Comparison of ENCODE assay signal across 1 cellular context in the genomic region with DNA sequence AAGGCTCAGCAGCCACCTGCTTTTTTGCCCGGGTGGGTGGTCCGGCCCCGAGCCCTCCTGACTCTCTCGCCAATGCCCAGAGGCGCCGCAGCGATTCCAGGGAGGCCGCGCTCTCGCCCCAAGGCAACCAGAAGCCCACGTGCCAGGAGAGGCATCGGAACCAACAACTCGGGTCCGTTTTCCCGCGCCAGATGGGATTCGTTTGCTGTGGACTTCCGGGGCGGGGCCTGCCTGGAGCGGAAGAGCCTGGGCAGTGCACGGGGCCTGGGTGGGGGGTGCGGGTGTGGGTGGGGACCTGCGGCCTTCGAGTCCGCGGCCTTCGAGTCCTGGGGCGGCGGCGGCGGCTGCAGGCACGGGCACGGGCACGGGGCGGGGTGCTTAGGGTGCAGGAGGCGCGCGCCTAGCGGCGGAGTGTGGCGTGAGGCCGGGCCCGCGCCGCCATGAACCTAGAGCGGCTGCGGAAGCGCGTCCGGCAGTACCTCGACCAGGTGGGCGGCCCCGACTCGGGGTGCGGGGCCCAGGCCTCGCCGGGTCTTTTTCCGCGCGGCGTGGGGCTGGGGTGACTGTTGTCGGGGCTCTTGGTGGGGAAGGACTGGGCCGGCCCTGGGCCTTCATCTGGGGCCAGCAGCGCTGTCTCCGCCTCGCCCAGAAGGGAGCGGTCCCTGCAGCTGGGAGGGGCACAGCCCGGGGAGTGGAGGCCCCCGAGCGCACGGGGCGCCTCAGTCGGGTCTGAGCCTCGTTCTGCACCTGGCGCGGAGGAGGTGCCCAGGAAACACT.
TF ChIP-seq lines count a peak whose summit lies in the region.

A gene with protein sequence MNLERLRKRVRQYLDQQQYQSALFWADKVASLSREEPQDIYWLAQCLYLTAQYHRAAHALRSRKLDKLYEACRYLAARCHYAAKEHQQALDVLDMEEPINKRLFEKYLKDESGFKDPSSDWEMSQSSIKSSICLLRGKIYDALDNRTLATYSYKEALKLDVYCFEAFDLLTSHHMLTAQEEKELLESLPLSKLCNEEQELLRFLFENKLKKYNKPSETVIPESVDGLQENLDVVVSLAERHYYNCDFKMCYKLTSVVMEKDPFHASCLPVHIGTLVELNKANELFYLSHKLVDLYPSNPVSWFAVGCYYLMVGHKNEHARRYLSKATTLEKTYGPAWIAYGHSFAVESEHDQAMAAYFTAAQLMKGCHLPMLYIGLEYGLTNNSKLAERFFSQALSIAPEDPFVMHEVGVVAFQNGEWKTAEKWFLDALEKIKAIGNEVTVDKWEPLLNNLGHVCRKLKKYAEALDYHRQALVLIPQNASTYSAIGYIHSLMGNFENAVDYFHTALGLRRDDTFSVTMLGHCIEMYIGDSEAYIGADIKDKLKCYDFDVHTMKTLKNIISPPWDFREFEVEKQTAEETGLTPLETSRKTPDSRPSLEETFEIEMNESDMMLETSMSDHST (plus strand): TSS at position 253 of the 777 bp plus-strand sequence. CDS start 188 bp downstream, at position 441.

TF ChIP-seq in HepG2, 621 proteins besides CTCF, POLR2A, EP300 and RAD21 (continued from another document and continues in another):
- TF ChIP-seq, protein P1, sequence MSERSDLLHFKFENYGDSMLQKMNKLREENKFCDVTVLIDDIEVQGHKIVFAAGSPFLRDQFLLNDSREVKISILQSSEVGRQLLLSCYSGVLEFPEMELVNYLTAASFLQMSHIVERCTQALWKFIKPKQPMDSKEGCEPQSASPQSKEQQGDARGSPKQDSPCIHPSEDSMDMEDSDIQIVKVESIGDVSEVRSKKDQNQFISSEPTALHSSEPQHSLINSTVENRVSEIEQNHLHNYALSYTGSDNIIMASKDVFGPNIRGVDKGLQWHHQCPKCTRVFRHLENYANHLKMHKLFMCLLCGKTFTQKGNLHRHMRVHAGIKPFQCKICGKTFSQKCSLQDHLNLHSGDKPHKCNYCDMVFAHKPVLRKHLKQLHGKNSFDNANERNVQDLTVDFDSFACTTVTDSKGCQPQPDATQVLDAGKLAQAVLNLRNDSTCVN (CRISPR knock-in tag; IDR thresholded peaks at IDR 0.05; ENCODE audit: borderline replicate concordance), result peak; percentile 82; the same call in 1 of the 2 replicates
- TF ChIP-seq ZNF563 (CRISPR knock-in tag; IDR thresholded peaks at IDR 0.05), result peak; percentile 97
- peak; percentile 84 for TF ChIP-seq RFXAP (CRISPR knock-in tag; IDR thresholded peaks at IDR 0.05; ENCODE audit: borderline replicate concordance)
- no peak for TF ChIP-seq SMC3 (IDR thresholded peaks at IDR 0.05; ENCODE audit: low read length)
- TF ChIP-seq ZNF430 (CRISPR knock-in tag; IDR thresholded peaks at IDR 0.05), result peak; percentile 82; the same call in 1 of the 2 replicates
- peak; percentile 23 for TF ChIP-seq XRCC5 (optimal IDR thresholded peaks at IDR 0.05; ENCODE audit: low read length)
- peak; percentile 81 for TF ChIP-seq KDM4B (CRISPR knock-in tag; IDR thresholded peaks at IDR 0.05)
- no peak for TF ChIP-seq PRPF4 (IDR thresholded peaks at IDR 0.05; ENCODE audit: low read depth, low read length, poor library complexity, severe bottlenecking)
- TF ChIP-seq, protein P2, sequence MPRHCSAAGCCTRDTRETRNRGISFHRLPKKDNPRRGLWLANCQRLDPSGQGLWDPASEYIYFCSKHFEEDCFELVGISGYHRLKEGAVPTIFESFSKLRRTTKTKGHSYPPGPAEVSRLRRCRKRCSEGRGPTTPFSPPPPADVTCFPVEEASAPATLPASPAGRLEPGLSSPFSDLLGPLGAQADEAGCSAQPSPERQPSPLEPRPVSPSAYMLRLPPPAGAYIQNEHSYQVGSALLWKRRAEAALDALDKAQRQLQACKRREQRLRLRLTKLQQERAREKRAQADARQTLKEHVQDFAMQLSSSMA (CRISPR knock-in tag; IDR thresholded peaks at IDR 0.05), result 0 out of 2 replicates have a peak, but pooled peaks have one; percentile 59
- peak; percentile 97 for TF ChIP-seq BORCS8-MEF2B (CRISPR knock-in tag; IDR thresholded peaks at IDR 0.05)
- TF ChIP-seq ZNF546 (CRISPR knock-in tag; conservative IDR thresholded peaks at IDR 0.05), result peak; percentile 97
- TF ChIP-seq PCBP1 (IDR thresholded peaks at IDR 0.05; ENCODE audit: borderline replicate concordance, low read depth, low read length), result no peak
- peak; percentile 65; the same call in 1 of the 2 replicates for TF ChIP-seq ZNF891 (CRISPR knock-in tag; IDR thresholded peaks at IDR 0.05)
- TF ChIP-seq SIX1 (CRISPR knock-in tag; IDR thresholded peaks at IDR 0.05; ENCODE audit: borderline replicate concordance), result no peak
- peak; percentile 93 for TF ChIP-seq ERF (CRISPR knock-in tag; IDR thresholded peaks at IDR 0.05)
- no peak for TF ChIP-seq ZSCAN20 (CRISPR knock-in tag; IDR thresholded peaks at IDR 0.05; ENCODE audit: borderline replicate concordance)
- TF ChIP-seq ASH2L (IDR thresholded peaks at IDR 0.05; ENCODE audit: insufficient read length, low read depth, low read length), result peak; percentile 73
- peak; percentile 73 for TF ChIP-seq ZNF792 (CRISPR knock-in tag; IDR thresholded peaks at IDR 0.05)
- TF ChIP-seq, protein P3, sequence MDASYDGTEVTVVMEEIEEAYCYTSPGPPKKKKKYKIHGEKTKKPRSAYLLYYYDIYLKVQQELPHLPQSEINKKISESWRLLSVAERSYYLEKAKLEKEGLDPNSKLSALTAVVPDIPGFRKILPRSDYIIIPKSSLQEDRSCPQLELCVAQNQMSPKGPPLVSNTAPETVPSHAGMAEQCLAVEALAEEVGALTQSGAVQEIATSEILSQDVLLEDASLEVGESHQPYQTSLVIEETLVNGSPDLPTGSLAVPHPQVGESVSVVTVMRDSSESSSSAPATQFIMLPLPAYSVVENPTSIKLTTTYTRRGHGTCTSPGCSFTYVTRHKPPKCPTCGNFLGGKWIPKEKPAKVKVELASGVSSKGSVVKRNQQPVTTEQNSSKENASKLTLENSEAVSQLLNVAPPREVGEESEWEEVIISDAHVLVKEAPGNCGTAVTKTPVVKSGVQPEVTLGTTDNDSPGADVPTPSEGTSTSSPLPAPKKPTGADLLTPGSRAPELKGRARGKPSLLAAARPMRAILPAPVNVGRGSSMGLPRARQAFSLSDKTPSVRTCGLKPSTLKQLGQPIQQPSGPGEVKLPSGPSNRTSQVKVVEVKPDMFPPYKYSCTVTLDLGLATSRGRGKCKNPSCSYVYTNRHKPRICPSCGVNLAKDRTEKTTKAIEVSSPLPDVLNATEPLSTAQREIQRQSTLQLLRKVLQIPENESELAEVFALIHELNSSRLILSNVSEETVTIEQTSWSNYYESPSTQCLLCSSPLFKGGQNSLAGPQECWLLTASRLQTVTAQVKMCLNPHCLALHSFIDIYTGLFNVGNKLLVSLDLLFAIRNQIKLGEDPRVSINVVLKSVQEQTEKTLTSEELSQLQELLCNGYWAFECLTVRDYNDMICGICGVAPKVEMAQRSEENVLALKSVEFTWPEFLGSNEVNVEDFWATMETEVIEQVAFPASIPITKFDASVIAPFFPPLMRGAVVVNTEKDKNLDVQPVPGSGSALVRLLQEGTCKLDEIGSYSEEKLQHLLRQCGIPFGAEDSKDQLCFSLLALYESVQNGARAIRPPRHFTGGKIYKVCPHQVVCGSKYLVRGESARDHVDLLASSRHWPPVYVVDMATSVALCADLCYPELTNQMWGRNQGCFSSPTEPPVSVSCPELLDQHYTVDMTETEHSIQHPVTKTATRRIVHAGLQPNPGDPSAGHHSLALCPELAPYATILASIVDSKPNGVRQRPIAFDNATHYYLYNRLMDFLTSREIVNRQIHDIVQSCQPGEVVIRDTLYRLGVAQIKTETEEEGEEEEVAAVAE (CRISPR knock-in tag; IDR thresholded peaks at IDR 0.05; ENCODE audit: borderline replicate concordance), result no peak
- no peak for TF ChIP-seq SRSF9 (IDR thresholded peaks at IDR 0.05; ENCODE audit: borderline replicate concordance, insufficient read depth, low read depth, low read length, poor library complexity, severe bottlenecking)
- TF ChIP-seq, protein P4, sequence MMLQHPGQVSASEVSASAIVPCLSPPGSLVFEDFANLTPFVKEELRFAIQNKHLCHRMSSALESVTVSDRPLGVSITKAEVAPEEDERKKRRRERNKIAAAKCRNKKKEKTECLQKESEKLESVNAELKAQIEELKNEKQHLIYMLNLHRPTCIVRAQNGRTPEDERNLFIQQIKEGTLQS (CRISPR knock-in tag; IDR thresholded peaks at IDR 0.05), result peak; percentile 46
- TF ChIP-seq MYNN (CRISPR knock-in tag; IDR thresholded peaks at IDR 0.05; ENCODE audit: low read depth), result no peak
- TF ChIP-seq, protein P5, sequence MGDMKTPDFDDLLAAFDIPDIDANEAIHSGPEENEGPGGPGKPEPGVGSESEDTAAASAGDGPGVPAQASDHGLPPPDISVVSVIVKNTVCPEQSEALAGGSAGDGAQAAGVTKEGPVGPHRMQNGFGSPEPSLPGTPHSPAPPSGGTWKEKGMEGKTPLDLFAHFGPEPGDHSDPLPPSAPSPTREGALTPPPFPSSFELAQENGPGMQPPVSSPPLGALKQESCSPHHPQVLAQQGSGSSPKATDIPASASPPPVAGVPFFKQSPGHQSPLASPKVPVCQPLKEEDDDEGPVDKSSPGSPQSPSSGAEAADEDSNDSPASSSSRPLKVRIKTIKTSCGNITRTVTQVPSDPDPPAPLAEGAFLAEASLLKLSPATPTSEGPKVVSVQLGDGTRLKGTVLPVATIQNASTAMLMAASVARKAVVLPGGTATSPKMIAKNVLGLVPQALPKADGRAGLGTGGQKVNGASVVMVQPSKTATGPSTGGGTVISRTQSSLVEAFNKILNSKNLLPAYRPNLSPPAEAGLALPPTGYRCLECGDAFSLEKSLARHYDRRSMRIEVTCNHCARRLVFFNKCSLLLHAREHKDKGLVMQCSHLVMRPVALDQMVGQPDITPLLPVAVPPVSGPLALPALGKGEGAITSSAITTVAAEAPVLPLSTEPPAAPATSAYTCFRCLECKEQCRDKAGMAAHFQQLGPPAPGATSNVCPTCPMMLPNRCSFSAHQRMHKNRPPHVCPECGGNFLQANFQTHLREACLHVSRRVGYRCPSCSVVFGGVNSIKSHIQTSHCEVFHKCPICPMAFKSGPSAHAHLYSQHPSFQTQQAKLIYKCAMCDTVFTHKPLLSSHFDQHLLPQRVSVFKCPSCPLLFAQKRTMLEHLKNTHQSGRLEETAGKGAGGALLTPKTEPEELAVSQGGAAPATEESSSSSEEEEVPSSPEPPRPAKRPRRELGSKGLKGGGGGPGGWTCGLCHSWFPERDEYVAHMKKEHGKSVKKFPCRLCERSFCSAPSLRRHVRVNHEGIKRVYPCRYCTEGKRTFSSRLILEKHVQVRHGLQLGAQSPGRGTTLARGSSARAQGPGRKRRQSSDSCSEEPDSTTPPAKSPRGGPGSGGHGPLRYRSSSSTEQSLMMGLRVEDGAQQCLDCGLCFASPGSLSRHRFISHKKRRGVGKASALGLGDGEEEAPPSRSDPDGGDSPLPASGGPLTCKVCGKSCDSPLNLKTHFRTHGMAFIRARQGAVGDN (CRISPR knock-in tag; IDR thresholded peaks at IDR 0.05), result peak; percentile 97
- TF ChIP-seq, protein P6, sequence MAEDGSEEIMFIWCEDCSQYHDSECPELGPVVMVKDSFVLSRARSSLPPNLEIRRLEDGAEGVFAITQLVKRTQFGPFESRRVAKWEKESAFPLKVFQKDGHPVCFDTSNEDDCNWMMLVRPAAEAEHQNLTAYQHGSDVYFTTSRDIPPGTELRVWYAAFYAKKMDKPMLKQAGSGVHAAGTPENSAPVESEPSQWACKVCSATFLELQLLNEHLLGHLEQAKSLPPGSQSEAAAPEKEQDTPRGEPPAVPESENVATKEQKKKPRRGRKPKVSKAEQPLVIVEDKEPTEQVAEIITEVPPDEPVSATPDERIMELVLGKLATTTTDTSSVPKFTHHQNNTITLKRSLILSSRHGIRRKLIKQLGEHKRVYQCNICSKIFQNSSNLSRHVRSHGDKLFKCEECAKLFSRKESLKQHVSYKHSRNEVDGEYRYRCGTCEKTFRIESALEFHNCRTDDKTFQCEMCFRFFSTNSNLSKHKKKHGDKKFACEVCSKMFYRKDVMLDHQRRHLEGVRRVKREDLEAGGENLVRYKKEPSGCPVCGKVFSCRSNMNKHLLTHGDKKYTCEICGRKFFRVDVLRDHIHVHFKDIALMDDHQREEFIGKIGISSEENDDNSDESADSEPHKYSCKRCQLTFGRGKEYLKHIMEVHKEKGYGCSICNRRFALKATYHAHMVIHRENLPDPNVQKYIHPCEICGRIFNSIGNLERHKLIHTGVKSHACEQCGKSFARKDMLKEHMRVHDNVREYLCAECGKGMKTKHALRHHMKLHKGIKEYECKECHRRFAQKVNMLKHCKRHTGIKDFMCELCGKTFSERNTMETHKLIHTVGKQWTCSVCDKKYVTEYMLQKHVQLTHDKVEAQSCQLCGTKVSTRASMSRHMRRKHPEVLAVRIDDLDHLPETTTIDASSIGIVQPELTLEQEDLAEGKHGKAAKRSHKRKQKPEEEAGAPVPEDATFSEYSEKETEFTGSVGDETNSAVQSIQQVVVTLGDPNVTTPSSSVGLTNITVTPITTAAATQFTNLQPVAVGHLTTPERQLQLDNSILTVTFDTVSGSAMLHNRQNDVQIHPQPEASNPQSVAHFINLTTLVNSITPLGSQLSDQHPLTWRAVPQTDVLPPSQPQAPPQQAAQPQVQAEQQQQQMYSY (CRISPR knock-in tag; IDR thresholded peaks at IDR 0.05), result no peak
- peak; percentile 76 for TF ChIP-seq IRF2 (CRISPR knock-in tag; IDR thresholded peaks at IDR 0.05)
- TF ChIP-seq MAFG (CRISPR knock-in tag; IDR thresholded peaks at IDR 0.05), result no peak
- 0 out of 2 replicates have a peak, but pooled peaks have one; percentile 41 for TF ChIP-seq NCOA5 (CRISPR knock-in tag; IDR thresholded peaks at IDR 0.05)
- TF ChIP-seq, protein P7, sequence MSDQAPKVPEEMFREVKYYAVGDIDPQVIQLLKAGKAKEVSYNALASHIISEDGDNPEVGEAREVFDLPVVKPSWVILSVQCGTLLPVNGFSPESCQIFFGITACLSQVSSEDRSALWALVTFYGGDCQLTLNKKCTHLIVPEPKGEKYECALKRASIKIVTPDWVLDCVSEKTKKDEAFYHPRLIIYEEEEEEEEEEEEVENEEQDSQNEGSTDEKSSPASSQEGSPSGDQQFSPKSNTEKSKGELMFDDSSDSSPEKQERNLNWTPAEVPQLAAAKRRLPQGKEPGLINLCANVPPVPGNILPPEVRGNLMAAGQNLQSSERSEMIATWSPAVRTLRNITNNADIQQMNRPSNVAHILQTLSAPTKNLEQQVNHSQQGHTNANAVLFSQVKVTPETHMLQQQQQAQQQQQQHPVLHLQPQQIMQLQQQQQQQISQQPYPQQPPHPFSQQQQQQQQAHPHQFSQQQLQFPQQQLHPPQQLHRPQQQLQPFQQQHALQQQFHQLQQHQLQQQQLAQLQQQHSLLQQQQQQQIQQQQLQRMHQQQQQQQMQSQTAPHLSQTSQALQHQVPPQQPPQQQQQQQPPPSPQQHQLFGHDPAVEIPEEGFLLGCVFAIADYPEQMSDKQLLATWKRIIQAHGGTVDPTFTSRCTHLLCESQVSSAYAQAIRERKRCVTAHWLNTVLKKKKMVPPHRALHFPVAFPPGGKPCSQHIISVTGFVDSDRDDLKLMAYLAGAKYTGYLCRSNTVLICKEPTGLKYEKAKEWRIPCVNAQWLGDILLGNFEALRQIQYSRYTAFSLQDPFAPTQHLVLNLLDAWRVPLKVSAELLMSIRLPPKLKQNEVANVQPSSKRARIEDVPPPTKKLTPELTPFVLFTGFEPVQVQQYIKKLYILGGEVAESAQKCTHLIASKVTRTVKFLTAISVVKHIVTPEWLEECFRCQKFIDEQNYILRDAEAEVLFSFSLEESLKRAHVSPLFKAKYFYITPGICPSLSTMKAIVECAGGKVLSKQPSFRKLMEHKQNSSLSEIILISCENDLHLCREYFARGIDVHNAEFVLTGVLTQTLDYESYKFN (CRISPR knock-in tag; conservative IDR thresholded peaks at IDR 0.05), result peak; percentile 17; the same call in 1 of the 2 replicates
- TF ChIP-seq ZNF737 (CRISPR knock-in tag; IDR thresholded peaks at IDR 0.05; ENCODE audit: borderline replicate concordance), result no peak
- TF ChIP-seq ZNF841 (CRISPR knock-in tag; IDR thresholded peaks at IDR 0.05; ENCODE audit: borderline replicate concordance), result 0 out of 2 replicates have a peak, but pooled peaks have one; percentile 63
